Comparison of ENCODE assay signal across 21 cellular contexts in genomic region chr18:37238271-37238670, GRCh38.
DNase-seq lines count a peak whose midpoint lies in the region; ATAC-seq lines count a peak whose summit lies in the region.
"Had no signal": no experiment of that assay in that cellular context is flagged by ENCODE, and none has a peak within 500 bp of the region (broad histone marks: within the 10 kb centered on the region; RNA-seq: fewer than 3 reads in every experiment).

No MANE protein-coding gene starts in this region.

- H3K4me3 Mint-ChIP-seq in activated T-helper 2 cell treated with anti-CD3 and anti-CD28 coated beads, Interferon-gamma antibody, Interleukin-2, Interleukin-4, amounts not matched to agents 10 μg/mL and 5 μg/mL and 100 μg/mL, durations not matched to agents 14 hours and 24 hours and 36 hours (ENCODE audit: low read depth), result no peak overlapping the region
- H3K4me3 Mint-ChIP-seq: B cell; CD8-positive, alpha-beta memory T cell; T-helper 2 cell treated with Interferon-gamma antibody and Interleukin-4, amounts not matched to agents 5 μg/mL and 100 μg/mL, for 36 hours had no signal

- DNase-seq in Right ventricle myocardium superior (peak; percentile 10), right cardiac atrium (no peak), NCI-H69 (lab: John Stamatoyannopoulos, UW) (peak; percentile 38), mesenteric fat pad (ENCODE audit: low spot score) (peak; percentile 60), NCI-H128 (lab: John Stamatoyannopoulos, UW; ENCODE audit: unreplicated experiment) (no peak)
- no peak for DNase-seq in activated T-helper 2 cell treated with anti-CD3 and anti-CD28 coated beads, Interferon-gamma antibody, Interleukin-2, Interleukin-4, amounts not matched to agents 10 μg/mL and 5 μg/mL and 100 μg/mL, durations not matched to agents 14 hours and 24 hours and 36 hours (ENCODE audit: low spot score)
- DNase-seq: CD8-positive, alpha-beta memory T cell; MV-4-11; NCI-H1105; NCI-H2029; NCI-H226; NCI-H748 treated with DMSO at 0.1 percent for 48 hours; NK-92 treated with Interleukin-12 subunit alpha and Interleukin-12 subunit beta, amount 100 ng/mL, for 24 hours; PC-3; SJCRH30; T-helper 1 cell had no signal

- H3K4me1 Mint-ChIP-seq in activated T-helper 2 cell treated with anti-CD3 and anti-CD28 coated beads, Interferon-gamma antibody, Interleukin-2, Interleukin-4, amounts not matched to agents 10 μg/mL and 5 μg/mL and 100 μg/mL, durations not matched to agents 14 hours and 24 hours and 36 hours (ENCODE audit: low read depth), result no peaks in the 10 kb centered on the region
- H3K4me1 Mint-ChIP-seq: B cell; CD8-positive, alpha-beta memory T cell had no signal

- intact Hi-C loops in Right ventricle myocardium superior (cut with DNase I), result no loop called here
- intact Hi-C loops in right cardiac atrium (cut with DNase I), result no loop called here
- intact Hi-C loops in activated T-helper 2 cell treated with anti-CD3 and anti-CD28 coated beads, Interferon-gamma antibody, Interleukin-2, Interleukin-4, amounts not matched to agents 10 μg/mL and 5 μg/mL and 100 μg/mL, durations not matched to agents 14 hours and 24 hours and 36 hours (cut with micrococcal nuclease), result no loop called here

- peaks cover 8% of the 10 kb centered on the region for H3K27me3 Mint-ChIP-seq in activated T-helper 2 cell treated with anti-CD3 and anti-CD28 coated beads, Interferon-gamma antibody, Interleukin-2, Interleukin-4, amounts not matched to agents 10 μg/mL and 5 μg/mL and 100 μg/mL, durations not matched to agents 14 hours and 24 hours and 36 hours (ENCODE audit: low read depth)

- H3K27ac ChIP-seq in right cardiac atrium (ENCODE audit: low read length), result no peak overlapping the region
- H3K27ac ChIP-seq: C4-2B, SJCRH30 had no signal

- H3K27me3 ChIP-seq in right cardiac atrium (ENCODE audit: control insufficient read depth, insufficient read depth), result no peaks in the 10 kb centered on the region
- H3K27me3 ChIP-seq: SJCRH30 had no signal

- no peak overlapping the region for H3K27ac Mint-ChIP-seq in activated T-helper 2 cell treated with anti-CD3 and anti-CD28 coated beads, Interferon-gamma antibody, Interleukin-2, Interleukin-4, amounts not matched to agents 10 μg/mL and 5 μg/mL and 100 μg/mL, durations not matched to agents 14 hours and 24 hours and 36 hours
- H3K27ac Mint-ChIP-seq: B cell; T-helper 2 cell treated with Interferon-gamma antibody and Interleukin-4, amounts not matched to agents 5 μg/mL and 100 μg/mL, for 36 hours had no signal

- no peak overlapping the region for H3K4me3 ChIP-seq in right cardiac atrium (ENCODE audit: low read length)
- H3K4me3 ChIP-seq: K562, SJCRH30 had no signal

- H3K9me3 ChIP-seq in right cardiac atrium (ENCODE audit: control insufficient read depth, low read length), result no peaks in the 10 kb centered on the region
- H3K9me3 ChIP-seq: SJCRH30 had no signal

- no peaks in the 10 kb centered on the region for H3K4me1 ChIP-seq in right cardiac atrium (ENCODE audit: control insufficient read depth, insufficient read depth, low read length)
- H3K4me1 ChIP-seq: SJCRH30 had no signal

- ATAC-seq in Right ventricle myocardium superior (ENCODE audit: poor library complexity), result no peak
- no peak for ATAC-seq in right cardiac atrium
- no peak for ATAC-seq in GM19023 (IDR thresholded peaks at IDR 0.05; ENCODE audit: unreplicated experiment)
- ATAC-seq: K562, PC-3 had no signal

- no peaks in the 10 kb centered on the region for H3K36me3 Mint-ChIP-seq in activated T-helper 2 cell treated with anti-CD3 and anti-CD28 coated beads, Interferon-gamma antibody, Interleukin-2, Interleukin-4, amounts not matched to agents 10 μg/mL and 5 μg/mL and 100 μg/mL, durations not matched to agents 14 hours and 24 hours and 36 hours (ENCODE audit: low read depth)
- H3K36me3 Mint-ChIP-seq: CD8-positive, alpha-beta memory T cell had no signal

- H3K9me3 Mint-ChIP-seq in activated T-helper 2 cell treated with anti-CD3 and anti-CD28 coated beads, Interferon-gamma antibody, Interleukin-2, Interleukin-4, amounts not matched to agents 10 μg/mL and 5 μg/mL and 100 μg/mL, durations not matched to agents 14 hours and 24 hours and 36 hours, result no peaks in the 10 kb centered on the region
- H3K9me3 Mint-ChIP-seq: T-helper 2 cell treated with Interferon-gamma antibody and Interleukin-4, amounts not matched to agents 5 μg/mL and 100 μg/mL, for 36 hours had no signal

- WGBS in right cardiac atrium, result 84% methylated on average over 2 of the region's 2 CpGs

Comparison
In these comparisons a context has a peak if more than half of its experiments do, and no peak if none do; other contexts are left out.
1. DNase-seq: peak in Right ventricle myocardium superior (single experiment), NCI-H69 (single experiment) and mesenteric fat pad (single experiment); none in right cardiac atrium (0 of 3), NCI-H128 (single experiment) and activated T-helper 2 cell treated with anti-CD3 and anti-CD28 coated beads, Interferon-gamma antibody, Interleukin-2, Interleukin-4, amounts not matched to agents 10 μg/mL and 5 μg/mL and 100 μg/mL, durations not matched to agents 14 hours and 24 hours and 36 hours (single experiment).